Comparison of ENCODE assay signal across 9 cellular contexts in the genomic region with DNA sequence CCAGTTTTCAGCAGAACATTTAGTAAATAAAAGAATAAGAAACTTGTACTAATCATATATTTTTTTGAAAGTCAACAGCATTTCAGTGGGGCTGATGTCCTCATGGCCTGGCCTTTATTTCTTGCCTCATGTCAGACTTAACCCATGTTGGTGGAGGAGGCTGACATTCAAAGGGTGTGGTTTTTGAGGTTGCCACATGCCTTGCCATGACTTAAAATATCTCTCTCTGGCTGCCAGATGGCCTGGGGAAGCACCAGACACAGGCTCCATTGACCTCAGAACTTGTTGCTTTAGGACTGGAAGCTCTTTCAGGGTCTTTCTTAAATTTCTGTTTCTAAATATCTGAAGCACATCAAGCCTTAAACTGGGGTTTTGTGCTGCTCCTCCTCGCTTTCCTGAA. TPM values are rescaled to one million over a fixed set of nuclear protein-coding genes. Genes with fewer than 3 reads are reported as not detected.
A peak's percentile ranks its signal among the peaks of the same experiment; 100 is the strongest.
DNase-seq lines count a peak whose midpoint lies in the region; ATAC-seq and TF ChIP-seq lines count a peak whose summit lies in the region.
"Had no signal": no experiment of that assay in that cellular context is flagged by ENCODE, and none has a peak within 500 bp of the region (broad histone marks: within the 10 kb centered on the region; RNA-seq: fewer than 3 reads in every experiment).

No MANE protein-coding gene starts in this region.

- intact Hi-C loops in activated naive CD4-positive, alpha-beta T cell treated with anti-CD3 and anti-CD28 coated beads for 36 hours (cut with micrococcal nuclease) = no loop called here
- intact Hi-C loops in Calu3 (cut with micrococcal nuclease; ENCODE audit: unreplicated experiment) = no loop called here

- no peaks in the 10 kb centered on the region for H3K27me3 Mint-ChIP-seq in activated naive CD4-positive, alpha-beta T cell treated with anti-CD3 and anti-CD28 coated beads for 36 hours (ENCODE audit: low read depth)
- no peaks in the 10 kb centered on the region for H3K27me3 Mint-ChIP-seq in Calu3 (ENCODE audit: unreplicated experiment)

- H3K27ac Mint-ChIP-seq in activated naive CD4-positive, alpha-beta T cell treated with anti-CD3 and anti-CD28 coated beads for 36 hours = no peak overlapping the region
- no peak overlapping the region for H3K27ac Mint-ChIP-seq in Calu3 (ENCODE audit: unreplicated experiment)
- H3K27ac Mint-ChIP-seq: nephron had no signal

- H3K4me1 ChIP-seq in mesenchymal stem cell (ENCODE audit: control insufficient read depth, insufficient read depth, low read depth, low read length) = no peaks in the 10 kb centered on the region

- peak; percentile 75 for DNase-seq in activated naive CD4-positive, alpha-beta T cell treated with anti-CD3 and anti-CD28 coated beads for 36 hours
- no peak for DNase-seq in activated naive CD4-positive, alpha-beta T cell (lab: John Stamatoyannopoulos, UW)
- peak; percentile 65 for DNase-seq in SKM-1 treated with dmso at 0.1 percent for 144 hours (lab: John Stamatoyannopoulos, UW; ENCODE audit: unreplicated experiment)
- peak; percentile 53 for DNase-seq in mesenchymal stem cell
- DNase-seq in Calu3 = no peak
- no peak for DNase-seq in NCI-H1105 treated with DMSO at 0.1 percent for 48 hours (lab: John Stamatoyannopoulos, UW)
- DNase-seq in NCI-H2171 treated with DMSO at 0.1 percent for 48 hours (lab: John Stamatoyannopoulos, UW) = no peak

- H4K91ac ChIP-seq in mesenchymal stem cell (ENCODE audit: low read length) = no peak overlapping the region

- BruUV-seq in Calu3 (replicated peaks; lab: Mats Ljungman, UMichigan) = no TSS peak

- no peak overlapping the region for H3K14ac ChIP-seq in mesenchymal stem cell (ENCODE audit: low read length in 2 of 2)

- no peak overlapping the region for H3K9ac ChIP-seq in mesenchymal stem cell (ENCODE audit: low read length)

- no peaks in the 10 kb centered on the region for H3K36me3 ChIP-seq in mesenchymal stem cell (ENCODE audit: control insufficient read depth in 1 of 2, insufficient read depth in 2 of 2, low read depth in 1 of 2, low read length in 2 of 2)

- H3K27ac ChIP-seq in mesenchymal stem cell (ENCODE audit: low read length, poor library complexity, severe bottlenecking) = no peak overlapping the region

- CTCF ChIA-PET in activated naive CD4-positive, alpha-beta T cell treated with anti-CD3 and anti-CD28 coated beads for 36 hours (lab: Charles Lee) = no interaction called here
- CTCF ChIA-PET in Calu3 (lab: Charles Lee) = interaction anchor here (0.6 kb wide), 1 partner anchor 203 kb away, joined by 3 read pairs; no protein-coding TSS in a partner anchor

- H3K23ac ChIP-seq in mesenchymal stem cell (ENCODE audit: low read length in 2 of 2) = no peak overlapping the region

- WGBS in mesenchymal stem cell = 100% methylated on average over 1 of the region's 1 CpG

- no peak overlapping the region for H3K4me2 ChIP-seq in mesenchymal stem cell (ENCODE audit: low read length, poor library complexity, severe bottlenecking)

- H2BK15ac ChIP-seq in mesenchymal stem cell (ENCODE audit: low read depth, poor library complexity, severe bottlenecking) = no peak overlapping the region

- no peak overlapping the region for H2BK120ac ChIP-seq in mesenchymal stem cell (ENCODE audit: low read depth, low read length)

- H2AK5ac ChIP-seq in mesenchymal stem cell (ENCODE audit: low read length, severe bottlenecking) = no peak overlapping the region

- H2BK5ac ChIP-seq in mesenchymal stem cell (ENCODE audit: low read depth, low read length, poor library complexity, severe bottlenecking) = no peak overlapping the region

- H3K9me3 ChIP-seq in mesenchymal stem cell (ENCODE audit: control insufficient read depth, low read length) = no peaks in the 10 kb centered on the region

- no peak overlapping the region for H3K4me3 Mint-ChIP-seq in activated naive CD4-positive, alpha-beta T cell treated with anti-CD3 and anti-CD28 coated beads for 36 hours
- no peak overlapping the region for H3K4me3 Mint-ChIP-seq in Calu3 (ENCODE audit: low read depth, unreplicated experiment)
- H3K4me3 Mint-ChIP-seq: nephron had no signal

- no peak overlapping the region for H2AFZ ChIP-seq in mesenchymal stem cell (ENCODE audit: low read depth, low read length)

- H3K36me3 Mint-ChIP-seq in activated naive CD4-positive, alpha-beta T cell treated with anti-CD3 and anti-CD28 coated beads for 36 hours (ENCODE audit: low read depth) = no peaks in the 10 kb centered on the region
- peaks cover 6% of the 10 kb centered on the region for H3K36me3 Mint-ChIP-seq in Calu3 (ENCODE audit: insufficient read depth, unreplicated experiment)

- peak overlapping the region; percentile 47 for H4K8ac ChIP-seq in mesenchymal stem cell (ENCODE audit: low read length)

- no peak overlapping the region for H3K4me3 ChIP-seq in mesenchymal stem cell (ENCODE audit: insufficient read depth in 1 of 2, low read depth in 1 of 2, low read length in 2 of 2)

- no peaks in the 10 kb centered on the region for H3K27me3 ChIP-seq in mesenchymal stem cell (ENCODE audit: control insufficient read depth in 1 of 2, insufficient read depth in 1 of 2, low read length in 2 of 2)

- peaks cover 19% of the 10 kb centered on the region for H3K4me1 Mint-ChIP-seq in activated naive CD4-positive, alpha-beta T cell treated with anti-CD3 and anti-CD28 coated beads for 36 hours (ENCODE audit: low read depth)
- H3K4me1 Mint-ChIP-seq in Calu3 (ENCODE audit: low read depth, unreplicated experiment) = peaks cover 76% of the 10 kb centered on the region

- no peak overlapping the region for H3K4ac ChIP-seq in mesenchymal stem cell (ENCODE audit: low read depth in 1 of 2, low read length in 2 of 2)

- peak; percentile 97 for ATAC-seq in HG03039 (IDR thresholded peaks at IDR 0.05; ENCODE audit: unreplicated experiment)

- no peaks in the 10 kb centered on the region for H3K9me3 Mint-ChIP-seq in activated naive CD4-positive, alpha-beta T cell treated with anti-CD3 and anti-CD28 coated beads for 36 hours
- peaks cover 2% of the 10 kb centered on the region for H3K9me3 Mint-ChIP-seq in Calu3 (ENCODE audit: low read depth, unreplicated experiment)

- no peaks in the 10 kb centered on the region for H3K79me1 ChIP-seq in mesenchymal stem cell (replicated peaks; ENCODE audit: low read length, poor library complexity, severe bottlenecking)

- H3K18ac ChIP-seq in mesenchymal stem cell (ENCODE audit: low read depth in 1 of 2, low read length in 2 of 2) = no peak overlapping the region

- no peak for TF ChIP-seq CTCF in Calu3 (IDR thresholded peaks at IDR 0.05; ENCODE audit: unreplicated experiment)

- no peak overlapping the region for H2BK12ac ChIP-seq in mesenchymal stem cell (ENCODE audit: low read length in 2 of 2)

RNA-seq across cellular contexts. Expression of gene CD28, which starts 32.5 kb away (rescaled TPM):
- 100 to 1,000 TPM; 165 to 167 TPM for total RNA-seq in activated naive CD4-positive, alpha-beta T cell treated with anti-CD3 and anti-CD28 coated beads for 36 hours
- 0.01 TPM for polyA plus RNA-seq in mesenchymal stem cell (2013, experiment 1 of 2)
- 0.01 TPM for polyA plus RNA-seq in mesenchymal stem cell (2013, experiment 2 of 2)
- total RNA-seq in Calu3 (2022) = 0.07 TPM in 1 of 2 replicates, not detected in the other

Comparison
In these comparisons a context has a peak if more than half of its experiments do, and no peak if none do; other contexts are left out.
1. DNase-seq: peak in activated naive CD4-positive, alpha-beta T cell treated with anti-CD3 and anti-CD28 coated beads for 36 hours (single experiment), SKM-1 treated with dmso at 0.1 percent for 144 hours (single experiment) and mesenchymal stem cell (single experiment); none in activated naive CD4-positive, alpha-beta T cell (0 of 4), Calu3 (single experiment), NCI-H1105 treated with DMSO at 0.1 percent for 48 hours (single experiment) and NCI-H2171 treated with DMSO at 0.1 percent for 48 hours (single experiment).
2. RNA of gene CD28, which starts 32.5 kb away (total RNA-seq): 165 to 167 TPM in activated naive CD4-positive, alpha-beta T cell treated with anti-CD3 and anti-CD28 coated beads for 36 hours; 0.07 TPM in Calu3; every median in the first group is over 100 times any median in the second.